ENCODE assay signal across 19 cellular contexts in genomic region chr5:124783794-124784193, GRCh38. TPM values are rescaled to one million over a fixed set of nuclear protein-coding genes. Genes with fewer than 3 reads are reported as not detected.
DNase-seq lines count a peak whose midpoint lies in the region; TF ChIP-seq lines count a peak whose summit lies in the region.
"Had no signal": no experiment of that assay in that cellular context is flagged by ENCODE, and none has a peak within 500 bp of the region (broad histone marks: within the 10 kb centered on the region; RNA-seq: fewer than 3 reads in every experiment).

No MANE protein-coding gene starts in this region.

- H3K36me3 Mint-ChIP-seq in type B pancreatic cell (no peaks in the 10 kb centered on the region), H9 (ENCODE audit: insufficient read depth in 1 of 3, low read depth in 3 of 3) (peaks cover 0 to 6% (median 3%) of the 10 kb centered on the region in 3 experiments; a peak in 4 of 7 replicates)

- no peaks in the 10 kb centered on the region for H3K36me3 ChIP-seq in BJ (ENCODE audit: control insufficient read depth, insufficient read depth, low read length)
- peaks cover 3% of the 10 kb centered on the region for H3K36me3 ChIP-seq in OCI-LY3 (replicated peaks; ENCODE audit: low read depth, low read length)
- H3K36me3 ChIP-seq: BLaER1, tibial artery had no signal

- no peak overlapping the region for H2BK15ac ChIP-seq in H9 (ENCODE audit: low read depth, low read length)

- TF ChIP-seq CTCF in BJ (IDR thresholded peaks at IDR 0.05; ENCODE audit: insufficient read depth, low read depth, low read length): no peak
- TF ChIP-seq CTCF in OCI-LY3 (IDR thresholded peaks at IDR 0.05; ENCODE audit: low read depth, low read length): no peak
- TF ChIP-seq CTCF in fibroblast of mammary gland (conservative IDR thresholded peaks at IDR 0.05; ENCODE audit: control insufficient read depth, insufficient read depth, low read depth, low read length): no peak
- no peak for TF ChIP-seq CTCF in type B pancreatic cell (conservative IDR thresholded peaks at IDR 0.05)
- no peak for TF ChIP-seq CTCF in H9 (conservative IDR thresholded peaks at IDR 0.05)

- no peak overlapping the region for H4K8ac ChIP-seq in H9 (replicated peaks; ENCODE audit: insufficient read length, low read depth, low read length)

- no peaks in the 10 kb centered on the region for H3K23me2 ChIP-seq in H9 (ENCODE audit: insufficient read length, low read depth, low read length, poor library complexity, severe bottlenecking)

- H3K18ac ChIP-seq in H9 (ENCODE audit: insufficient read length, low read depth, low read length): no peak overlapping the region

- H3K27me3 Mint-ChIP-seq in type B pancreatic cell: no peaks in the 10 kb centered on the region
- no peaks in the 10 kb centered on the region for H3K27me3 Mint-ChIP-seq in H9 (ENCODE audit: low read depth)
- H3K27me3 Mint-ChIP-seq: activated naive CD8-positive, alpha-beta T cell treated with anti-CD3 and anti-CD28 coated beads, Interleukin-2, amount 50 U/mL, for 24 hours had no signal

- no peak overlapping the region for H4K91ac ChIP-seq in H9 (ENCODE audit: insufficient read length, low read depth, low read length)

- no peak overlapping the region for H3K4ac ChIP-seq in H9 (ENCODE audit: low read depth, low read length)

- H3K4me2 ChIP-seq in OCI-LY3 (ENCODE audit: low read length) (peak overlapping the region; percentile 41; the same call in 1 of the 2 replicates), H9 (ENCODE audit: insufficient read depth, insufficient read length, low read length) (no peak overlapping the region)
- H3K4me2 ChIP-seq: BLaER1 had no signal

- H3K27ac Mint-ChIP-seq in type B pancreatic cell (no peak overlapping the region), H9 (no peak overlapping the region)
- H3K27ac Mint-ChIP-seq: activated naive CD8-positive, alpha-beta T cell treated with anti-CD3 and anti-CD28 coated beads, Interleukin-2, amount 50 U/mL, for 24 hours had no signal

- H3K4me1 ChIP-seq in OCI-LY3 (ENCODE audit: low read length): peaks cover 11% of the 10 kb centered on the region
- no peaks in the 10 kb centered on the region for H3K4me1 ChIP-seq in H9 (ENCODE audit: insufficient read depth, low read length)
- H3K4me1 ChIP-seq: BLaER1 had no signal

- no peak overlapping the region for H2BK12ac ChIP-seq in H9 (ENCODE audit: insufficient read length, low read depth, low read length)

- H3K4me3 Mint-ChIP-seq in type B pancreatic cell: no peak overlapping the region
- H3K4me3 Mint-ChIP-seq in H9: no peak overlapping the region
- H3K4me3 Mint-ChIP-seq: activated naive CD8-positive, alpha-beta T cell treated with anti-CD3 and anti-CD28 coated beads, Interleukin-2, amount 50 U/mL, for 24 hours had no signal

- H3K9ac ChIP-seq in OCI-LY3 (ENCODE audit: low read length) (no peak overlapping the region), H9 (ENCODE audit: extremely low read depth, insufficient read length, low read length) (no peak overlapping the region)
- H3K9ac ChIP-seq: BLaER1 had no signal

- CTCF ChIA-PET in BJ (lab: Yijun Ruan, JAX): no interaction called here

- peak; percentile 39 for DNase-seq in BJ (ENCODE audit: low read depth)
- peak; percentile 83 for DNase-seq in fibroblast of mammary gland (ENCODE audit: low read depth)
- peak; percentile 45 for DNase-seq in renal cortical epithelial cell (ENCODE audit: low read depth)
- no peak for DNase-seq in type B pancreatic cell (ENCODE audit: extremely low spot score, unreplicated experiment)
- no peak for DNase-seq in H9
- DNase-seq in cerebellum (ENCODE audit: low spot score): no peak
- DNase-seq in activated naive CD4-positive, alpha-beta T cell (lab: John Stamatoyannopoulos, UW): no peak
- DNase-seq: activated CD4-positive, alpha-beta T cell treated with anti-CD3 and anti-CD28 coated beads, Interleukin-2, amount 50 U/mL, for 4 hours; activated naive CD8-positive, alpha-beta T cell treated with anti-CD3 and anti-CD28 coated beads, Interleukin-2, amount 50 U/mL, for 24 hours; activated T-cell treated with anti-CD3 and anti-CD28 coated beads, Interleukin-2, amount 50 U/mL, for 48 hours; DMS153; GOT3; SHP77; stimulated activated CD4-positive, alpha-beta T cell treated with anti-CD3 and anti-CD28 coated beads, Interleukin-2, amount 100 ng/mL, for 48 hours; stimulated activated CD8-positive, alpha-beta memory T cell treated with anti-CD3 and anti-CD28 coated beads, Interleukin-4, amount 100 ng/mL, for 48 hours; tibial artery had no signal

- H2BK20ac ChIP-seq in H9 (ENCODE audit: low read depth, low read length, poor library complexity, severe bottlenecking): no peak overlapping the region

- H3K9me3 ChIP-seq in OCI-LY3 (ENCODE audit: insufficient read depth, low read length) (no peaks in the 10 kb centered on the region), H9 (ENCODE audit: control insufficient read depth, low read depth, low read length) (no peaks in the 10 kb centered on the region)
- H3K9me3 ChIP-seq: tibial artery had no signal

- POLR2A ChIA-PET in BJ (lab: Charles Lee): no interaction called here

- H3K79me2 ChIP-seq in OCI-LY3 (ENCODE audit: low read length) (no peaks in the 10 kb centered on the region), H9 (ENCODE audit: insufficient read depth, low read length) (no peaks in the 10 kb centered on the region)

- H3K27me3 ChIP-seq in BJ (ENCODE audit: control insufficient read depth, insufficient read depth, low read length) (no peaks in the 10 kb centered on the region; the same call in 1 of the 2 replicates), OCI-LY3 (ENCODE audit: low read depth, low read length) (no peaks in the 10 kb centered on the region), H9 (ENCODE audit: insufficient read depth, low read length) (no peaks in the 10 kb centered on the region)
- H3K27me3 ChIP-seq: BLaER1, tibial artery had no signal

- H2AK5ac ChIP-seq in H9 (ENCODE audit: insufficient read length, low read length): no peak overlapping the region

- H2AFZ ChIP-seq in OCI-LY3 (ENCODE audit: low read depth, low read length) (no peak overlapping the region), H9 (ENCODE audit: low read length) (no peak overlapping the region)

- no peak overlapping the region for H3K23ac ChIP-seq in H9 (ENCODE audit: insufficient read length, low read depth, low read length)

- no peak overlapping the region for H3T11ph ChIP-seq in H9 (ENCODE audit: low read length)

- no peaks in the 10 kb centered on the region for H3K4me1 Mint-ChIP-seq in type B pancreatic cell (ENCODE audit: unreplicated experiment)
- no peaks in the 10 kb centered on the region for H3K4me1 Mint-ChIP-seq in H9
- H3K4me1 Mint-ChIP-seq: activated naive CD8-positive, alpha-beta T cell treated with anti-CD3 and anti-CD28 coated beads, Interleukin-2, amount 50 U/mL, for 24 hours had no signal

- H2BK5ac ChIP-seq in H9 (ENCODE audit: insufficient read length, low read length): no peak overlapping the region

- peaks cover 3% of the 10 kb centered on the region for H3K9me3 Mint-ChIP-seq in type B pancreatic cell
- peaks cover 0 to 4% of the 10 kb centered on the region in 2 experiments; a peak in 2 of 5 replicates for H3K9me3 Mint-ChIP-seq in H9

- no peak overlapping the region for H3K4me3 ChIP-seq in BJ (ENCODE audit: low read depth, low read length)
- no peak overlapping the region for H3K4me3 ChIP-seq in OCI-LY3 (ENCODE audit: low read length)
- H3K4me3 ChIP-seq in fibroblast of mammary gland (ENCODE audit: control insufficient read depth, low read depth, low read length): no peak overlapping the region
- H3K4me3 ChIP-seq: BLaER1, coronary artery, tibial artery had no signal

- H3K14ac ChIP-seq in H9 (ENCODE audit: insufficient read depth, low read length): no peak overlapping the region

- H2BK120ac ChIP-seq in H9 (ENCODE audit: low read depth, low read length, poor library complexity, severe bottlenecking): no peak overlapping the region

- H4K5ac ChIP-seq in H9 (ENCODE audit: insufficient read length, low read depth, low read length): no peak overlapping the region

- H3K79me1 ChIP-seq in H9 (ENCODE audit: insufficient read depth, low read depth, low read length, poor library complexity, severe bottlenecking): no peaks in the 10 kb centered on the region

- H4K20me1 ChIP-seq in OCI-LY3 (ENCODE audit: insufficient read depth, low read length) (no peaks in the 10 kb centered on the region), H9 (ENCODE audit: control insufficient read depth, insufficient read depth, insufficient read length) (no peaks in the 10 kb centered on the region)
- H4K20me1 ChIP-seq: BLaER1 had no signal

- H3K27ac ChIP-seq in OCI-LY3 (ENCODE audit: low read length) (no peak overlapping the region), H9 (ENCODE audit: insufficient read length, low read depth, low read length) (no peak overlapping the region)
- H3K27ac ChIP-seq: BLaER1 had no signal

- WGBS in H9 (ENCODE audit: extremely low coverage, insufficient read length, low lambda C conversion rate): no CpG with 5 or more reads among the region's 2 CpGs

- H3K56ac ChIP-seq in H9 (ENCODE audit: insufficient read length, low read depth, low read length): no peak overlapping the region

RNA-seq across cellular contexts. Expression of gene ZNF608, which starts 37.4 kb away (rescaled TPM):
- 0.43 and 0.54 TPM in 2 replicates for polyA plus RNA-seq in BJ (2011; rRNA removed)
- polyA minus RNA-seq in BJ (2011; rRNA and poly(A)+ RNA removed): 0.43 and 1.1 TPM in 2 replicates
- total RNA-seq in renal cortical epithelial cell: 59.6 and 116 TPM in 2 replicates
- 37.4 and 63.0 TPM in 2 replicates for total RNA-seq in type B pancreatic cell (ENCODE audit: low replicate concordance)
- 63.7 and 67.0 TPM in 2 replicates for total RNA-seq in H9 (2021)
- total RNA-seq in cerebellum: 86.3 TPM

Comparison
In these comparisons a context has a peak if more than half of its experiments do, and no peak if none do; other contexts are left out.
1. DNase-seq: peak in BJ (single experiment), fibroblast of mammary gland (single experiment) and renal cortical epithelial cell (single experiment); none in type B pancreatic cell (single experiment), H9 (single experiment), cerebellum (single experiment) and activated naive CD4-positive, alpha-beta T cell (0 of 4).